Comparison of ENCODE assay signal across 8 cellular contexts in the genomic region with DNA sequence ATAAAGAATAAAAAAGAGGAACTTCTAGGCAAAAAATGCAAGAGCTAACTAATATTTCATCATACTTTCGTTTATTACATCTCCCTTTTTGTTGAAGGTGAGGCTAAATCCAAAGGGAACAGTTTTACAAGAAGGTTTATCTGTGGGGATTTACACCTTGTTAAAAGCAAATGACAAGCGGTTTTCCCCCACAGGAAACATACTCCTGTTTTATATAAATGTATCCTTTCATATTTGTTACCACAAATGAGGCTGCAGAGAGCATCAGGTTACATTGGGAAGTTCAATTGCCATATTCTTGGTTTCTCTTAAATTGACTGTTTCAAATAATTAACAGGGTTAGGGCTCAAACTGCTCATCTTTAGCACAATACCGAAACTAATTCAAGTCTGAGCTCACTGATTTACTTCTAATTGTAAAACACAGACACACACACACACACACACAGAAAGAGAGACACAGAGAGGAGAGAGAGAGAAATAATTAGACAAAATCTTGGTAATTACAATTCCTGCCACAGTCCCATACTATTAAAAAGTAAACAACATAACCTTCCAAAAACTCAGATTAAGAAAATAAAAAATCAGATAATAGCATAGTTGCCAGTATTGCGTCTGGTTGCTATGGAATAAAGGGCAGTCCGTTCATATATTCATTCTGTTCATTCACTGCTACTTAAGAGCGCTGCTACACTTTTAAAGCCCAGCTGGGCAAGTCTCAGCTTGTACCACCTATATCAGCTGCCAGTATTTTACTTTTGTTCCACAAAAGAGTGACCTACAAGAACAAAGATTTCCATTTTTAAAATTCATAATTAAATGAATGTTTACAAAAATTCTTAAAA. TPM values are rescaled to one million over a fixed set of nuclear protein-coding genes. Genes with fewer than 3 reads are reported as not detected.
DNase-seq lines count a peak whose midpoint lies in the region; ATAC-seq and TF ChIP-seq lines count a peak whose summit lies in the region.

No MANE protein-coding gene starts in this region.

- ATAC-seq in GM21619 (IDR thresholded peaks at IDR 0.05; ENCODE audit: unreplicated experiment), result peak; percentile 52
- no peak for ATAC-seq in WTC11
- ATAC-seq in naive B cell (ENCODE audit: low read depth in 2 of 2), result peak; percentile 25 to 28

- H3K27ac Mint-ChIP-seq in WTC11 (peak overlapping the region; percentile 25), naive B cell (peak overlapping the region; percentile 4 to 91 (median 58))

- no peak for TF ChIP-seq CTCF in WTC11 (IDR thresholded peaks at IDR 0.05)

- CTCF ChIA-PET in WTC11 (lab: Charles Lee), result interaction anchor here (1.6 kb wide), 1 partner anchor 268 kb away, joined by 3 read pairs; no protein-coding TSS in a partner anchor

- H3K36me3 Mint-ChIP-seq in WTC11 (no peaks in the 10 kb centered on the region), naive B cell (peaks cover 0 to 4% of the 10 kb centered on the region in 2 donors)

- POLR2A ChIA-PET in WTC11 (lab: Charles Lee), result interaction anchor here (0.7 kb wide), 1 partner anchor 565 kb away, joined by 3 read pairs; no protein-coding TSS in a partner anchor

- H3K9me3 Mint-ChIP-seq in WTC11, result no peaks in the 10 kb centered on the region
- no peaks in the 10 kb centered on the region for H3K9me3 Mint-ChIP-seq in naive B cell

- no peaks in the 10 kb centered on the region for H3K27me3 Mint-ChIP-seq in WTC11 (ENCODE audit: low read depth)
- H3K27me3 Mint-ChIP-seq in naive B cell, result no peaks in the 10 kb centered on the region

- H3K4me3 Mint-ChIP-seq in WTC11 (no peak overlapping the region), naive B cell (peak overlapping the region; percentile 56 to 87 (median 76))

- peaks cover 53% of the 10 kb centered on the region for H3K4me1 Mint-ChIP-seq in WTC11
- peaks cover 20 to 41% (median 24%) of the 10 kb centered on the region in 3 donors for H3K4me1 Mint-ChIP-seq in naive B cell

- DNase-seq in DMS 273 (lab: John Stamatoyannopoulos, UW; ENCODE audit: unreplicated experiment), result peak; percentile 60
- peak; percentile 66 to 89 (median 68) for DNase-seq in NCI-H1417 (lab: John Stamatoyannopoulos, UW)
- DNase-seq in WTC11 (ENCODE audit: low spot score), result no peak
- no peak for DNase-seq in naive B cell
- no peak for DNase-seq in A172 (ENCODE audit: low spot score)
- DNase-seq in activated CD4-positive, CD25-positive, alpha-beta regulatory T cell (lab: John Stamatoyannopoulos, UW), result no peak
- no peak for DNase-seq in T1000 (lab: John Stamatoyannopoulos, UW)

TF ChIP-seq in WTC11, 78 proteins besides CTCF, POLR2A, EP300 and RAD21 (continues in another document):
- no peak for TF ChIP-seq NR1H2 (CRISPR knock-in tag; IDR thresholded peaks at IDR 0.05)
- TF ChIP-seq E2F5 (CRISPR knock-in tag; IDR thresholded peaks at IDR 0.05), result no peak
- no peak for TF ChIP-seq ZNF416 (CRISPR knock-in tag; IDR thresholded peaks at IDR 0.05)
- no peak for TF ChIP-seq KAT7 (CRISPR knock-in tag; IDR thresholded peaks at IDR 0.05; ENCODE audit: borderline replicate concordance)
- TF ChIP-seq, protein P1, sequence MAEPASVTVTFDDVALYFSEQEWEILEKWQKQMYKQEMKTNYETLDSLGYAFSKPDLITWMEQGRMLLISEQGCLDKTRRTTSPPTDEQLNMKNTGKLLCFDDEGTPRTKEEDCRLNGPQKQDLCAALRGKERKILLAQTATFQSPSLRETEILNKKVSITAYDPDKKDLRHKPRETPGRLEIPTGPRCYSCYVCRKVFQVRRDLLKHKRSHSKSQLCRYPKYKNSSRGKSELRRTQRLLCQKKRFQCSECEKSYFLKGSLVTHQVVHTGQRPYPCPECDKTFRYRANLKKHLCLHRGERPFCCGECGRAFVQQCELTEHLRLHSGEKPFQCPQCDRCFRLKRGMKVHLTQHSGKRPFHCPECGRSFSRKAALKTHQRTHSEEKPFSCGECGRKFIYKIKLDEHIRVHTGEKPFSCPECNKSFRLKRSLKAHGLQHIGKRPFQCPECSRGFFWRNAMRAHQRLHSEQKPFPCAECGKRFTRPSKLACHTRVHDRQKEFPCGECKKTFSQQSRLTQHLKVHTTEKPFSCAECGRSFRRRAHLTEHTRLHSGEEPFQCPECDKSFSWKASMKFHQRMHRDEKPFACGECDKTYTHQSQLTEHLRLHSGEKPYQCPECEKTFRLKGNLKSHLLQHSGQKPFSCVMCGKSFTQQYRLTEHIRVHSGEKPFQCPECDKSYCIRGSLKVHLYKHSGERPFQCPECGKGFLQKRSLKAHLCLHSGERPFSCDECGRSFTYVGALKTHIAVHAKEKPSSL (CRISPR knock-in tag; conservative IDR thresholded peaks at IDR 0.05), result no peak
- TF ChIP-seq SP1 (CRISPR knock-in tag; conservative IDR thresholded peaks at IDR 0.05), result no peak
- TF ChIP-seq FOXK1 (CRISPR knock-in tag; IDR thresholded peaks at IDR 0.05), result no peak
- TF ChIP-seq ELF4 (CRISPR knock-in tag; IDR thresholded peaks at IDR 0.05; ENCODE audit: low read depth), result no peak
- TF ChIP-seq ZNF423 (CRISPR knock-in tag; IDR thresholded peaks at IDR 0.05), result no peak
- no peak for TF ChIP-seq ZNF532 (CRISPR knock-in tag; IDR thresholded peaks at IDR 0.05; ENCODE audit: borderline replicate concordance)
- no peak for TF ChIP-seq ZNF512 (CRISPR knock-in tag; IDR thresholded peaks at IDR 0.05; ENCODE audit: borderline replicate concordance)
- no peak for TF ChIP-seq ERG (CRISPR knock-in tag; IDR thresholded peaks at IDR 0.05)

RNA-seq across cellular contexts. Expression of gene RFX3, which starts 17.0 kb away (rescaled TPM):
- total RNA-seq in WTC11 (2021), result 13.3 to 17.5 TPM (median 13.7 TPM) in 3 replicates
- 10 to 100 TPM in 2 of 6 donors, 1 to 10 TPM in 4; 3.7 to 16.7 (median 6.3) TPM for polyA plus RNA-seq in naive B cell (ENCODE audit: low read depth in 6 of 6)
- 1.9 and 3.1 TPM in 2 replicates for total RNA-seq in A172 (2014; rRNA removed; shearing (Covaris generic))

Comparison
In these comparisons a context has a peak if more than half of its experiments do, and no peak if none do; other contexts are left out.
1. DNase-seq: peak in DMS 273 (single experiment) and NCI-H1417 (3 of 3); none in WTC11 (single experiment), naive B cell (single experiment), A172 (single experiment), activated CD4-positive, CD25-positive, alpha-beta regulatory T cell (0 of 4) and T1000 (single experiment).